In the genomic region with DNA sequence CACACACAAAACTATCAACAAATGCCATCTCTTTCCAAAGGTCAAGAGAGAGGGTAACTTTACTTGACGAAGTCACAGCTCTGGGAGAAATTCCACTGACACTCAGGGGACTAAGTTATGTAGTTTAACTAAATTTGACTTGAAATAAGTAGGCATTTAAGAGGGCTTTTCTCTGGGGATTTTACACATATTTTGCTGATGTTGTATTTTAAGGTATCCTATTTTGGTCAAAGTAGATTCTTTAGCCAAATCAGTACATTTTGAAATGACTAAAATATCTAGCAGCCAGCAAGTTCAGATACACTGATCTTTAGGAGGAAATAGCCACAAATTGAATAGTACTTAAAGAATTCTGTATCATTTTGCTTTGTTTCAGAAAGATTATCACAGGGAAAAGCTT, we compare ENCODE assay signal across 36 cellular contexts.
"Had no signal": no experiment of that assay in that cellular context is flagged by ENCODE, and none has a peak within 500 bp of the region (broad histone marks: within the 10 kb centered on the region; RNA-seq: fewer than 3 reads in every experiment).

No MANE protein-coding gene starts in this region.

- H3K4me1 ChIP-seq: ascending aorta, breast epithelium, foreskin keratinocyte had no signal

- ATAC-seq: activated CD4-positive, CD25-positive, alpha-beta regulatory T cell treated with anti-CD3 and anti-CD28 coated beads, Interleukin-2, amount 50 U/mL, for 24 hours; activated CD8-positive, alpha-beta T cell treated with anti-CD3 and anti-CD28 coated beads for 36 hours; activated naive CD8-positive, alpha-beta T cell treated with anti-CD3 and anti-CD28 coated beads, Interleukin-2, amount 50 U/mL, for 24 hours; activated T-cell treated with anti-CD3 and anti-CD28 coated beads, Interleukin-2, amount 50 U/mL, for 4 hours; activated T-helper 17 cell treated with anti-CD3 and anti-CD28 coated beads, Interleukin-2, amount 50 U/mL, for 72 hours; effector memory CD8-positive, alpha-beta T cell; foreskin keratinocyte; gastroesophageal sphincter; heart right ventricle; T-helper 17 cell had no signal

- H3K27ac Mint-ChIP-seq: activated B cell treated with CpG ODN at 0.5 μM for 24 hours; activated CD8-positive, alpha-beta T cell treated with anti-CD3 and anti-CD28 coated beads for 36 hours; activated naive CD4-positive, alpha-beta T cell treated with anti-CD3 and anti-CD28 coated beads, Interleukin-2, amount 50 U/mL, for 24 hours; activated naive CD8-positive, alpha-beta T cell treated with anti-CD3 and anti-CD28 coated beads for 36 hours; activated naive CD8-positive, alpha-beta T cell treated with anti-CD3 and anti-CD28 coated beads, Interleukin-2, amount 50 U/mL, for 24 hours; activated T-helper 17 cell treated with anti-CD3 and anti-CD28 coated beads, Interleukin-2, amount 50 U/mL, for 72 hours; effector memory CD8-positive, alpha-beta T cell; T-helper 17 cell; T-helper 2 cell treated with Interferon-gamma antibody and Interleukin-4, amounts not matched to agents 5 μg/mL and 100 μg/mL, for 36 hours had no signal

- H3K36me3 ChIP-seq: ascending aorta, breast epithelium, cardiac muscle cell, esophagus muscularis mucosa, gastroesophageal sphincter, heart right ventricle, WERI-Rb-1 had no signal

- H3K4me3 Mint-ChIP-seq: activated B cell treated with CpG ODN at 0.5 μM for 24 hours; activated CD8-positive, alpha-beta T cell treated with anti-CD3 and anti-CD28 coated beads for 36 hours; activated naive CD4-positive, alpha-beta T cell treated with anti-CD3 and anti-CD28 coated beads, Interleukin-2, amount 50 U/mL, for 24 hours; activated naive CD8-positive, alpha-beta T cell treated with anti-CD3 and anti-CD28 coated beads for 36 hours; activated naive CD8-positive, alpha-beta T cell treated with anti-CD3 and anti-CD28 coated beads, Interleukin-2, amount 50 U/mL, for 24 hours; activated T-cell treated with anti-CD3 and anti-CD28 coated beads, Interleukin-2, amount 50 U/mL, for 4 hours; activated T-helper 17 cell treated with anti-CD3 and anti-CD28 coated beads, Interleukin-2, amount 50 U/mL, for 72 hours; brain; effector memory CD8-positive, alpha-beta T cell; T-helper 17 cell; T-helper 2 cell treated with Interferon-gamma antibody and Interleukin-4, amounts not matched to agents 5 μg/mL and 100 μg/mL, for 36 hours had no signal

- H3K27ac ChIP-seq: ascending aorta, breast epithelium, cardiac muscle cell, esophagus muscularis mucosa, foreskin keratinocyte, gastroesophageal sphincter, heart right ventricle, WERI-Rb-1 had no signal

- H3K27me3 Mint-ChIP-seq: activated B cell treated with CpG ODN at 0.5 μM for 24 hours, brain had no signal

- H3K9me3 ChIP-seq: ascending aorta, breast epithelium, esophagus muscularis mucosa, gastroesophageal sphincter, heart right ventricle had no signal

- H3K36me3 Mint-ChIP-seq: activated naive CD4-positive, alpha-beta T cell treated with anti-CD3 and anti-CD28 coated beads, Interleukin-2, amount 50 U/mL, for 24 hours; activated naive CD8-positive, alpha-beta T cell treated with anti-CD3 and anti-CD28 coated beads for 36 hours; brain had no signal

- DNase-seq: activated B cell treated with CpG ODN at 0.5 μM for 24 hours; activated CD4-positive, alpha-beta T cell treated with anti-CD3 and anti-CD28 coated beads for 48 hours; activated CD4-positive, alpha-beta T cell treated with anti-CD3 and anti-CD28 coated beads, Interleukin-2, amount 50 U/mL, for 1 hour; activated CD4-positive, alpha-beta T cell treated with anti-CD3 and anti-CD28 coated beads, Interleukin-2, amount 50 U/mL, for 48 hours; activated CD8-positive, alpha-beta memory T cell treated with anti-CD3 and anti-CD28 coated beads for 24 hours; activated CD8-positive, alpha-beta T cell treated with anti-CD3 and anti-CD28 coated beads for 36 hours; activated effector memory CD4-positive, alpha-beta T cell treated with Interleukin-2 at 50 U/mL for 16 hours; activated gamma-delta T cell treated with Interleukin-2 at 50 U/mL for 16 hours; activated naive CD4-positive, alpha-beta T cell treated with Interleukin-2 at 50 U/mL for 16 hours; activated naive CD8-positive, alpha-beta T cell treated with anti-CD3 and anti-CD28 coated beads for 36 hours; activated naive CD8-positive, alpha-beta T cell treated with anti-CD3 and anti-CD28 coated beads, Interleukin-2, amount 50 U/mL, for 24 hours; activated T-cell treated with anti-CD3 and anti-CD28 coated beads, Interleukin-2, amount 50 U/mL, for 4 hours; central memory CD4-positive, alpha-beta T cell; cerebellar nuclear complex; cortex of kidney; dermis blood vessel endothelial cell; effector CD4-positive, alpha-beta T cell; effector memory CD8-positive, alpha-beta T cell; erythroblast; foreskin keratinocyte; heart right ventricle; T-helper 1 cell; T-helper 17 cell; T1000; WERI-Rb-1 had no signal

- H3K27me3 ChIP-seq: ascending aorta, breast epithelium, cardiac muscle cell, esophagus muscularis mucosa, foreskin keratinocyte, gastroesophageal sphincter, heart right ventricle had no signal

- H3K4me3 ChIP-seq: ascending aorta, breast epithelium, cardiac muscle cell, esophagus muscularis mucosa, gastroesophageal sphincter, heart right ventricle had no signal

- FAIRE-seq: colon had no signal

- H3K9me3 Mint-ChIP-seq: activated B cell treated with CpG ODN at 0.5 μM for 24 hours; activated CD8-positive, alpha-beta T cell treated with anti-CD3 and anti-CD28 coated beads for 36 hours; activated naive CD4-positive, alpha-beta T cell treated with anti-CD3 and anti-CD28 coated beads, Interleukin-2, amount 50 U/mL, for 24 hours; activated naive CD8-positive, alpha-beta T cell treated with anti-CD3 and anti-CD28 coated beads for 36 hours; activated naive CD8-positive, alpha-beta T cell treated with anti-CD3 and anti-CD28 coated beads, Interleukin-2, amount 50 U/mL, for 24 hours; activated T-cell treated with anti-CD3 and anti-CD28 coated beads, Interleukin-2, amount 50 U/mL, for 4 hours; activated T-helper 17 cell treated with anti-CD3 and anti-CD28 coated beads, Interleukin-2, amount 50 U/mL, for 72 hours; brain; effector memory CD8-positive, alpha-beta T cell; T-helper 2 cell treated with Interferon-gamma antibody and Interleukin-4, amounts not matched to agents 5 μg/mL and 100 μg/mL, for 36 hours had no signal
